23 cellular contexts compared by ENCODE assay signal in genomic region chr7:80002865-80003264, GRCh38.
"Had no signal": no experiment of that assay in that cellular context is flagged by ENCODE, and none has a peak within 500 bp of the region (broad histone marks: within the 10 kb centered on the region; RNA-seq: fewer than 3 reads in every experiment).

No MANE protein-coding gene starts in this region.

- ATAC-seq: activated naive CD8-positive, alpha-beta T cell treated with anti-CD3 and anti-CD28 coated beads, Interleukin-2, amount 50 U/mL, for 24 hours; body of pancreas; esophagus mucosa; gastroesophageal sphincter; left cardiac atrium; right lobe of liver; stimulated activated memory B cell treated with anti-CD40 and anti-IgM and Interleukin-4, amounts not matched to agents 10 μg/mL and 1 μg/mL and 100 μg/mL, for 72 hours had no signal

- DNase-seq: activated CD4-positive, alpha-beta memory T cell treated with anti-CD3 and anti-CD28 coated beads, Interleukin-2, amount 10 ng/mL, durations not matched to agents 7 days and 5 days; activated CD4-positive, alpha-beta T cell treated with anti-CD3 and anti-CD28 coated beads, Interleukin-2, amount 10 ng/mL, durations not matched to agents 24 days and 14 days; activated gamma-delta T cell; activated naive CD4-positive, alpha-beta T cell treated with anti-CD3 and anti-CD28 coated beads, Interleukin-2, amount 50 U/mL, for 16 hours; activated naive CD8-positive, alpha-beta T cell treated with anti-CD3 and anti-CD28 coated beads, Interleukin-2, amount 50 U/mL, for 24 hours; anterior cingulate cortex; body of pancreas; effector CD4-positive, alpha-beta T cell; head of caudate nucleus; islet precursor cell; left cardiac atrium; mesenchymal stem cell; nucleus accumbens; right lobe of liver; stomach; T-helper 2 cell had no signal

- H3K4me3 ChIP-seq: body of pancreas, cardiac muscle cell, gastroesophageal sphincter, right lobe of liver, skin epidermis, stomach, suprapubic skin, tibial nerve had no signal
